7 cellular contexts compared by ENCODE assay signal in the genomic region with DNA sequence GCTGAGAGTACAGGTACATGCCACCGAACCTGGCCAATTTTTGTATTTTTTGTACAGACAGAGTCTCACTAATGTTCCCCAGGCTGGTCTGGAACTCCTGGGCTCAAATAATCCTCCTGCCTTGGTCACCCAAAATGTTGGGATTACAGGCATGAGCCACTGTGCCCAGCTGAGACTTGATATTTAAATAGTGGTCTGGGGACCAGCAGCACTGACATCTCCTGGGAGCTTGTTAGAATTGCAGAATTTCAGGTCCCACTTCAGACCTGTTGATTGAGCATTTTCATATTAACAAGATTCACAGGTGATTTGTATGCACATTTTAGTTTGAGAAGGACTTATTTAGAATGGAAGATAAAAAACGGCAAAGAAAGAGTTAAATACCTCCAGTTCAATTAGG. TPM values are rescaled to one million over a fixed set of nuclear protein-coding genes. Genes with fewer than 3 reads are reported as not detected.
"Had no signal": no experiment of that assay in that cellular context is flagged by ENCODE, and none has a peak within 500 bp of the region (broad histone marks: within the 10 kb centered on the region; RNA-seq: fewer than 3 reads in every experiment).

No MANE protein-coding gene starts in this region.

RNA-seq across cellular contexts. Expression of a gene that starts 57.0 kb away (rescaled TPM):
- total RNA-seq: activated CD4-positive, alpha-beta T cell treated with anti-CD3 and anti-CD28 coated beads, Interleukin-2, amount 10 ng/mL, durations not matched to agents 24 days and 14 days; activated CD8-positive, alpha-beta memory T cell treated with anti-CD3 and anti-CD28 coated beads for 36 hours; activated CD8-positive, alpha-beta T cell treated with anti-CD3 and anti-CD28 coated beads for 36 hours; activated naive CD8-positive, alpha-beta T cell treated with anti-CD3 and anti-CD28 coated beads for 36 hours; activated T-cell treated with anti-CD3 and anti-CD28 coated beads, Interleukin-2, amount 50 U/mL, for 72 hours; activated T-helper 17 cell treated with anti-CD3 and anti-CD28 coated beads, Interleukin-2, amount 50 U/mL, for 72 hours; OCI-LY7 had no signal
